1 cellular context compared by ENCODE assay signal in the genomic region with DNA sequence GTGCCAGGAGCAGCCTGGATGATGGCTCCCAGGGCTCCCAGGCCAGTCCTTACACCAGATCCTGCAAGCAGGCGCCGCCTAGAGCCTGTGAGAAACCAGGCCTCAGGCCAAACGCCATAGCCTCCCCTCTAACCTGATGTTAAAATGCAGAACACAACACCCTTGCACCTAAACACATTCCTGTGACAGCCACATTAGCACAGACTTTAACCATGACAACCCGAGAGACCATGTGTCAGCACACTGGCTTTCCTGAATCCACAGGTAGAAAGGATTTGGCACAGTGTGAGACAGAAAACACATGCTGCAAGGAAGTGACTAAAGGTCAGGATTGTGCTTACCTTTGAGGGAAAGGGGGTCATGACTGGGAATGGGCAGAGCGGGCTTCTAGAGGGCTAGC.
TF ChIP-seq lines count a peak whose summit lies in the region.

No MANE protein-coding gene starts in this region.

TF ChIP-seq in HepG2, 621 proteins besides CTCF, POLR2A, EP300 and RAD21 (continued from another document and continues in another):
- TF ChIP-seq, protein P1, sequence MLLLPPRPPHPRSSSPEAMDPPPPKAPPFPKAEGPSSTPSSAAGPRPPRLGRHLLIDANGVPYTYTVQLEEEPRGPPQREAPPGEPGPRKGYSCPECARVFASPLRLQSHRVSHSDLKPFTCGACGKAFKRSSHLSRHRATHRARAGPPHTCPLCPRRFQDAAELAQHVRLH (CRISPR knock-in tag; IDR thresholded peaks at IDR 0.05; ENCODE audit: borderline replicate concordance, low read depth) = no peak
- TF ChIP-seq CBFB (CRISPR knock-in tag; IDR thresholded peaks at IDR 0.05) = no peak
- TF ChIP-seq ZNF230 (CRISPR knock-in tag; IDR thresholded peaks at IDR 0.05) = no peak
- no peak for TF ChIP-seq ZNF20 (CRISPR knock-in tag; IDR thresholded peaks at IDR 0.05)
- no peak for TF ChIP-seq TCF7 (IDR thresholded peaks at IDR 0.05; ENCODE audit: low read depth)
- TF ChIP-seq BCL6 (CRISPR knock-in tag; IDR thresholded peaks at IDR 0.05) = 0 out of 2 replicates have a peak, but pooled peaks have one; percentile 24
- TF ChIP-seq NFIC (IDR thresholded peaks at IDR 0.05; ENCODE audit: low read length) = no peak
- TF ChIP-seq, protein P2, sequence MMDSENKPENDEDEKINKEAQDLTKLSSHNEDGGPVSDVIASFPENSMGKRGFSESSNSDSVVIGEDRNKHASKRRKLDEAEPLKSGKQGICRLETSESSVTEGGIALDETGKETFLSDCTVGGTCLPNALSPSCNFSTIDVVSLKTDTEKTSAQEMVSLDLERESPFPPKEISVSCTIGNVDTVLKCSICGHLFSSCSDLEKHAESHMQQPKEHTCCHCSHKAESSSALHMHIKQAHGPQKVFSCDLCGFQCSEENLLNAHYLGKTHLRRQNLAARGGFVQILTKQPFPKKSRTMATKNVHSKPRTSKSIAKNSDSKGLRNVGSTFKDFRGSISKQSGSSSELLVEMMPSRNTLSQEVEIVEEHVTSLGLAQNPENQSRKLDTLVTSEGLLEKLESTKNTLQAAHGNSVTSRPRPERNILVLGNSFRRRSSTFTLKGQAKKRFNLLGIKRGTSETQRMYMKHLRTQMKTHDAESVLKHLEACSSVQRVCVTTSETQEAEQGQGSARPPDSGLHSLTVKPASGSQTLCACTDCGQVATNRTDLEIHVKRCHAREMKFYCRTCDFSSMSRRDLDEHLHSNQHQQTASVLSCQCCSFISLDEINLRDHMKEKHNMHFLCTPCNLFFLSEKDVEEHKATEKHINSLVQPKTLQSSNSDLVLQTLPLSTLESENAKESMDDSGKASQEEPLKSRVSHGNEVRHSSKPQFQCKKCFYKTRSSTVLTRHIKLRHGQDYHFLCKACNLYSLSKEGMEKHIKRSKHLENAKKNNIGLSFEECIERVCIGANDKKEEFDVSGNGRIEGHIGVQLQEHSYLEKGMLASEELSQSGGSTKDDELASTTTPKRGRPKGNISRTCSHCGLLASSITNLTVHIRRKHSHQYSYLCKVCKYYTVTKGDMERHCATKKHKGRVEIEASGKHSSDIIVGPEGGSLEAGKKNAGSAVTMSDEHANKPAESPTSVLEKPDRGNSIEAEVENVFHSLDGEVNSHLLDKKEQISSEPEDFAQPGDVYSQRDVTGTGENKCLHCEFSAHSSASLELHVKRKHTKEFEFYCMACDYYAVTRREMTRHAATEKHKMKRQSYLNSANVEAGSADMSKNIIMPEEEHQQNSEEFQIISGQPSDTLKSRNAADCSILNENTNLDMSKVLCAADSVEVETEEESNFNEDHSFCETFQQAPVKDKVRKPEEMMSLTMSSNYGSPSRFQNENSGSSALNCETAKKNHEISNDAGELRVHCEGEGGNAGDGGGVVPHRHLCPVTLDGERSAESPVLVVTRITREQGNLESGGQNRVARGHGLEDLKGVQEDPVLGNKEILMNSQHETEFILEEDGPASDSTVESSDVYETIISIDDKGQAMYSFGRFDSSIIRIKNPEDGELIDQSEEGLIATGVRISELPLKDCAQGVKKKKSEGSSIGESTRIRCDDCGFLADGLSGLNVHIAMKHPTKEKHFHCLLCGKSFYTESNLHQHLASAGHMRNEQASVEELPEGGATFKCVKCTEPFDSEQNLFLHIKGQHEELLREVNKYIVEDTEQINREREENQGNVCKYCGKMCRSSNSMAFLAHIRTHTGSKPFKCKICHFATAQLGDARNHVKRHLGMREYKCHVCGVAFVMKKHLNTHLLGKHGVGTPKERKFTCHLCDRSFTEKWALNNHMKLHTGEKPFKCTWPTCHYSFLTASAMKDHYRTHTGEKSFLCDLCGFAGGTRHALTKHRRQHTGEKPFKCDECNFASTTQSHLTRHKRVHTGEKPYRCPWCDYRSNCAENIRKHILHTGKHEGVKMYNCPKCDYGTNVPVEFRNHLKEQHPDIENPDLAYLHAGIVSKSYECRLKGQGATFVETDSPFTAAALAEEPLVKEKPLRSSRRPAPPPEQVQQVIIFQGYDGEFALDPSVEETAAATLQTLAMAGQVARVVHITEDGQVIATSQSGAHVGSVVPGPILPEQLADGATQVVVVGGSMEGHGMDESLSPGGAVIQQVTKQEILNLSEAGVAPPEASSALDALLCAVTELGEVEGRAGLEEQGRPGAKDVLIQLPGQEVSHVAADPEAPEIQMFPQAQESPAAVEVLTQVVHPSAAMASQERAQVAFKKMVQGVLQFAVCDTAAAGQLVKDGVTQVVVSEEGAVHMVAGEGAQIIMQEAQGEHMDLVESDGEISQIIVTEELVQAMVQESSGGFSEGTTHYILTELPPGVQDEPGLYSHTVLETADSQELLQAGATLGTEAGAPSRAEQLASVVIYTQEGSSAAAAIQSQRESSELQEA (CRISPR knock-in tag; IDR thresholded peaks at IDR 0.05; ENCODE audit: not compliant biosample characterization) = no peak
- TF ChIP-seq ARNT (IDR thresholded peaks at IDR 0.05) = no peak
- no peak for TF ChIP-seq SRSF9 (IDR thresholded peaks at IDR 0.05; ENCODE audit: borderline replicate concordance, insufficient read depth, low read depth, low read length, poor library complexity, severe bottlenecking)
- TF ChIP-seq SMARCE1 (IDR thresholded peaks at IDR 0.05; ENCODE audit: borderline replicate concordance) = no peak
- TF ChIP-seq, protein P3, sequence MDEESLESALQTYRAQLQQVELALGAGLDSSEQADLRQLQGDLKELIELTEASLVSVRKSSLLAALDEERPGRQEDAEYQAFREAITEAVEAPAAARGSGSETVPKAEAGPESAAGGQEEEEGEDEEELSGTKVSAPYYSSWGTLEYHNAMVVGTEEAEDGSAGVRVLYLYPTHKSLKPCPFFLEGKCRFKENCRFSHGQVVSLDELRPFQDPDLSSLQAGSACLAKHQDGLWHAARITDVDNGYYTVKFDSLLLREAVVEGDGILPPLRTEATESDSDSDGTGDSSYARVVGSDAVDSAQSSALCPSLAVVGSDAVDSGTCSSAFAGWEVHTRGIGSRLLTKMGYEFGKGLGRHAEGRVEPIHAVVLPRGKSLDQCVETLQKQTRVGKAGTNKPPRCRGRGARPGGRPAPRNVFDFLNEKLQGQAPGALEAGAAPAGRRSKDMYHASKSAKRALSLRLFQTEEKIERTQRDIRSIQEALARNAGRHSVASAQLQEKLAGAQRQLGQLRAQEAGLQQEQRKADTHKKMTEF (CRISPR knock-in tag; IDR thresholded peaks at IDR 0.05) = peak; percentile 33; the same call in 1 of the 2 replicates
- TF ChIP-seq KLF11 (CRISPR knock-in tag; IDR thresholded peaks at IDR 0.05) = no peak
- TF ChIP-seq ZNF350 (CRISPR knock-in tag; IDR thresholded peaks at IDR 0.05; ENCODE audit: borderline replicate concordance, low read depth) = no peak
- no peak for TF ChIP-seq HNRNPH1 (optimal IDR thresholded peaks at IDR 0.05; ENCODE audit: low read depth, low read length)
- TF ChIP-seq NPAS2 (CRISPR knock-in tag; IDR thresholded peaks at IDR 0.05; ENCODE audit: borderline replicate concordance) = no peak
- TF ChIP-seq CC2D1A (CRISPR knock-in tag; IDR thresholded peaks at IDR 0.05) = no peak
- no peak for TF ChIP-seq CBX5 (CRISPR knock-in tag; IDR thresholded peaks at IDR 0.05; ENCODE audit: borderline replicate concordance)
- TF ChIP-seq E2F1 (CRISPR knock-in tag; IDR thresholded peaks at IDR 0.05) = no peak
- no peak for TF ChIP-seq ZBTB10 (CRISPR knock-in tag; IDR thresholded peaks at IDR 0.05; ENCODE audit: borderline replicate concordance)
- TF ChIP-seq ZNF704 (CRISPR knock-in tag; IDR thresholded peaks at IDR 0.05; ENCODE audit: borderline replicate concordance) = no peak
- TF ChIP-seq, protein P4, sequence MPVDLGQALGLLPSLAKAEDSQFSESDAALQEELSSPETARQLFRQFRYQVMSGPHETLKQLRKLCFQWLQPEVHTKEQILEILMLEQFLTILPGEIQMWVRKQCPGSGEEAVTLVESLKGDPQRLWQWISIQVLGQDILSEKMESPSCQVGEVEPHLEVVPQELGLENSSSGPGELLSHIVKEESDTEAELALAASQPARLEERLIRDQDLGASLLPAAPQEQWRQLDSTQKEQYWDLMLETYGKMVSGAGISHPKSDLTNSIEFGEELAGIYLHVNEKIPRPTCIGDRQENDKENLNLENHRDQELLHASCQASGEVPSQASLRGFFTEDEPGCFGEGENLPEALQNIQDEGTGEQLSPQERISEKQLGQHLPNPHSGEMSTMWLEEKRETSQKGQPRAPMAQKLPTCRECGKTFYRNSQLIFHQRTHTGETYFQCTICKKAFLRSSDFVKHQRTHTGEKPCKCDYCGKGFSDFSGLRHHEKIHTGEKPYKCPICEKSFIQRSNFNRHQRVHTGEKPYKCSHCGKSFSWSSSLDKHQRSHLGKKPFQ (CRISPR knock-in tag; IDR thresholded peaks at IDR 0.05; ENCODE audit: insufficient replicate concordance) = no peak
- TF ChIP-seq GTF3A (CRISPR knock-in tag; conservative IDR thresholded peaks at IDR 0.05) = no peak
- no peak for TF ChIP-seq ZNF883 (CRISPR knock-in tag; IDR thresholded peaks at IDR 0.05; ENCODE audit: not compliant biosample characterization)
- no peak for TF ChIP-seq NAIF1 (CRISPR knock-in tag; IDR thresholded peaks at IDR 0.05; ENCODE audit: borderline replicate concordance)
- no peak for TF ChIP-seq YY1 (IDR thresholded peaks at IDR 0.05; ENCODE audit: insufficient read depth, insufficient replicate concordance, low read depth, low read length)
- no peak for TF ChIP-seq ZNF660 (CRISPR knock-in tag; IDR thresholded peaks at IDR 0.05; ENCODE audit: borderline replicate concordance, low read depth)
- TF ChIP-seq NR2F1 (CRISPR knock-in tag; IDR thresholded peaks at IDR 0.05) = peak in 1 of 2 experiments; percentile 47; a peak in 1 of 4 replicates
- TF ChIP-seq ERF (CRISPR knock-in tag; IDR thresholded peaks at IDR 0.05) = no peak
- no peak for TF ChIP-seq ZBTB37 (CRISPR knock-in tag; IDR thresholded peaks at IDR 0.05)
- peak; percentile 66 for TF ChIP-seq SALL1 (CRISPR knock-in tag; IDR thresholded peaks at IDR 0.05)
- TF ChIP-seq, protein P5, sequence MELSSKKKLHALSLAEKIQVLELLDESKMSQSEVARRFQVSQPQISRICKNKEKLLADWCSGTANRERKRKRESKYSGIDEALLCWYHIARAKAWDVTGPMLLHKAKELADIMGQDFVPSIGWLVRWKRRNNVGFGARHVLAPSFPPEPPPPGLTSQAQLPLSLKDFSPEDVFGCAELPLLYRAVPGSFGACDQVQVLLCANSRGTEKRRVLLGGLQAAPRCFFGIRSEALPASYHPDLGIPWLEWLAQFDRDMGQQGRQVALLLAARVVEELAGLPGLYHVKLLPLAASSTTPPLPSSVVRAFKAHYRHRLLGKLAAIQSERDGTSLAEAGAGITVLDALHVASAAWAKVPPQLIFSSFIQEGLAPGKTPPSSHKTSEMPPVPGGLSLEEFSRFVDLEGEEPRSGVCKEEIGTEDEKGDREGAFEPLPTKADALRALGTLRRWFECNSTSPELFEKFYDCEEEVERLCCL (CRISPR knock-in tag; IDR thresholded peaks at IDR 0.05; ENCODE audit: borderline replicate concordance) = no peak
- no peak for TF ChIP-seq SNAPC5 (CRISPR knock-in tag; IDR thresholded peaks at IDR 0.05; ENCODE audit: borderline replicate concordance)
- TF ChIP-seq NFIB (CRISPR knock-in tag; IDR thresholded peaks at IDR 0.05; ENCODE audit: borderline replicate concordance) = no peak
- TF ChIP-seq ZNF570 (CRISPR knock-in tag; IDR thresholded peaks at IDR 0.05; ENCODE audit: borderline replicate concordance) = no peak
- no peak for TF ChIP-seq MATR3 (CRISPR knock-in tag; IDR thresholded peaks at IDR 0.05)
- TF ChIP-seq ZNF598 (CRISPR knock-in tag; IDR thresholded peaks at IDR 0.05; ENCODE audit: borderline replicate concordance) = no peak
- 0 out of 2 replicates have a peak, but pooled peaks have one; percentile 39 for TF ChIP-seq ZBTB7B (CRISPR knock-in tag; IDR thresholded peaks at IDR 0.05)
- TF ChIP-seq ZNF446 (CRISPR knock-in tag; IDR thresholded peaks at IDR 0.05) = no peak
- TF ChIP-seq ZNF839 (CRISPR knock-in tag; IDR thresholded peaks at IDR 0.05; ENCODE audit: borderline replicate concordance) = no peak
- TF ChIP-seq FOXA3 (CRISPR knock-in tag; IDR thresholded peaks at IDR 0.05) = 0 out of 2 replicates have a peak, but pooled peaks have one; percentile 18
